ENCODE assay signal across 28 cellular contexts in genomic region chr10:60461688-60462087, GRCh38.
DNase-seq lines count a peak whose midpoint lies in the region; ATAC-seq, FAIRE-seq and TF ChIP-seq lines count a peak whose summit lies in the region.
"Had no signal": no experiment of that assay in that cellular context is flagged by ENCODE, and none has a peak within 500 bp of the region (broad histone marks: within the 10 kb centered on the region; RNA-seq: fewer than 3 reads in every experiment).

No MANE protein-coding gene starts in this region.

- peak; percentile 56 for DNase-seq in KBM-7
- DNase-seq in NOMO-1 treated with DMSO at 0.1 percent for 48 hours (lab: John Stamatoyannopoulos, UW; ENCODE audit: unreplicated experiment) = peak; percentile 50
- DNase-seq in GM12878 (ENCODE audit: low read depth, low spot score) = no peak
- peak; percentile 16 for DNase-seq in retina
- DNase-seq in activated CD4-positive, alpha-beta memory T cell treated with anti-CD3 and anti-CD28 coated beads for 36 hours = no peak
- DNase-seq in NCI-H446 treated with DMSO at 0.1 percent for 48 hours (lab: John Stamatoyannopoulos, UW) = no peak
- DNase-seq: activated CD4-positive, alpha-beta T cell treated with anti-CD3 and anti-CD28 coated beads for 36 hours; activated naive CD4-positive, alpha-beta T cell treated with Interleukin-2 at 50 U/mL for 16 hours; activated T-cell treated with anti-CD3 and anti-CD28 coated beads, Interleukin-2, amount 50 U/mL, for 72 hours; CD4-positive, alpha-beta memory T cell; DMS 273 treated with DMSO at 0.1 percent for 48 hours; effector memory CD8-positive, alpha-beta T cell; foreskin keratinocyte; left cardiac atrium; MM.1S; natural killer cell; NCI-H1694 treated with DMSO at 0.1 percent for 48 hours; NCI-H2171; NCI-H524; right lobe of liver; stimulated activated CD4-positive, alpha-beta T cell treated with anti-CD3 and anti-CD28 coated beads, Interleukin-4, amount 100 ng/mL, for 4 hours; stimulated activated naive CD8-positive, alpha-beta T cell treated with anti-CD3 and anti-CD28 coated beads, Interleukin-15, Interleukin-2, amounts not matched to agents 100 U/mL and 50 U/mL, for 24 hours; T-cell had no signal

- no peaks in the 10 kb centered on the region for H4K20me1 ChIP-seq in GM12878 (ENCODE audit: control insufficient read depth, insufficient read depth)

- no peak for TF ChIP-seq POLR2A in GM12878 (IDR thresholded peaks at IDR 0.05; ENCODE audit: low read depth, low read length)

- POLR2A ChIA-PET in GM12878 (lab: Charles Lee) = interaction anchor here (0.6 kb wide), 1 partner anchor 19 kb away, joined by 3 read pairs; no protein-coding TSS in a partner anchor
- POLR2A ChIA-PET in activated CD4-positive, alpha-beta memory T cell treated with anti-CD3 and anti-CD28 coated beads for 36 hours (lab: Charles Lee) = interaction anchor here (0.5 kb wide), 1 partner anchor 514 kb away, joined by 3 read pairs; no protein-coding TSS in a partner anchor

- H3K27me3 ChIP-seq in GM12878 (replicated peaks in 1 of 2; ENCODE audit: control insufficient read depth in 2 of 2, insufficient read depth in 2 of 2, low read length in 1 of 2) = no peaks in the 10 kb centered on the region
- H3K27me3 ChIP-seq: adrenal gland, foreskin keratinocyte, right lobe of liver had no signal

- no peak for FAIRE-seq in GM12878 (lab: Jason Lieb, UNC)

- in situ Hi-C loops in KBM-7 (cut with MboI; ENCODE audit: low pct_unique_long_range_greater_than_20kb, low sequenced_read_pairs) (no loop called here), GM12878 (cut with MboI) (no loop called here)

- H3K27me3 Mint-ChIP-seq in activated CD4-positive, alpha-beta memory T cell treated with anti-CD3 and anti-CD28 coated beads for 36 hours = no peaks in the 10 kb centered on the region
- H3K27me3 Mint-ChIP-seq: activated CD4-positive, alpha-beta T cell treated with anti-CD3 and anti-CD28 coated beads for 36 hours; CD4-positive, alpha-beta memory T cell; effector memory CD8-positive, alpha-beta T cell; T-cell had no signal

- no peak overlapping the region for H3K27ac ChIP-seq in GM12878 (ENCODE audit: control insufficient read depth, insufficient read depth)
- H3K27ac ChIP-seq: adrenal gland, foreskin keratinocyte, parathyroid adenoma, right lobe of liver, thoracic aorta had no signal

- 25% methylated on average over 7 of the region's 7 CpGs for WGBS in GM12878 (ENCODE audit: insufficient coverage, insufficient replicate concordance, low lambda C conversion rate, missing lambda C conversion rate)

- BruUV-seq in GM12878 (replicated peaks; lab: Mats Ljungman, UMichigan) = no TSS peak

- H3K4me1 ChIP-seq in GM12878 (ENCODE audit: control insufficient read depth, insufficient read depth, low read length) = no peaks in the 10 kb centered on the region
- H3K4me1 ChIP-seq: adrenal gland, foreskin keratinocyte, parathyroid adenoma, right lobe of liver had no signal

- no peak for TF ChIP-seq CTCF in GM12878 (IDR thresholded peaks at IDR 0.05 in 2 of 3, conservative IDR thresholded peaks at IDR 0.05 in 1 of 3; ENCODE audit: control insufficient read depth in 2 of 3, extremely low read depth in 1 of 3, insufficient read depth in 1 of 3, low read depth in 3 of 3, low read length in 3 of 3)

- CTCF ChIA-PET in GM12878 (lab: Yijun Ruan, JAX) = no interaction called here
- CTCF ChIA-PET in activated CD4-positive, alpha-beta memory T cell treated with anti-CD3 and anti-CD28 coated beads for 36 hours (lab: Charles Lee) = no interaction called here

- RAD21 ChIA-PET in GM12878 (lab: Charles Lee; ENCODE audit: unreplicated experiment) = interaction anchor here (1.0 kb wide), 1 partner anchor 18 kb away, joined by 3 read pairs; no protein-coding TSS in a partner anchor

- no peak overlapping the region for H3K9ac ChIP-seq in GM12878 (ENCODE audit: control insufficient read depth, insufficient read depth, low read length)
- H3K9ac ChIP-seq: parathyroid adenoma had no signal

- H3K36me3 Mint-ChIP-seq in activated CD4-positive, alpha-beta memory T cell treated with anti-CD3 and anti-CD28 coated beads for 36 hours = peaks cover 2% of the 10 kb centered on the region
- H3K36me3 Mint-ChIP-seq: natural killer cell had no signal

- H3K4me3 Mint-ChIP-seq in activated CD4-positive, alpha-beta memory T cell treated with anti-CD3 and anti-CD28 coated beads for 36 hours = no peak overlapping the region
- H3K4me3 Mint-ChIP-seq: activated CD4-positive, alpha-beta T cell treated with anti-CD3 and anti-CD28 coated beads for 36 hours; activated T-cell treated with anti-CD3 and anti-CD28 coated beads, Interleukin-2, amount 50 U/mL, for 72 hours; CD4-positive, alpha-beta memory T cell; effector memory CD8-positive, alpha-beta T cell; mesothelial cell of epicardium; natural killer cell; T-cell had no signal

- no peaks in the 10 kb centered on the region for H3K36me3 ChIP-seq in GM12878 (ENCODE audit: control insufficient read depth in 2 of 2, insufficient read depth in 2 of 2, low read length in 1 of 2)
- H3K36me3 ChIP-seq: adrenal gland, right lobe of liver, thoracic aorta had no signal

- no peak overlapping the region for H3K4me2 ChIP-seq in GM12878 (ENCODE audit: control insufficient read depth, insufficient read depth)

- TF ChIP-seq EP300 in GM12878 (IDR thresholded peaks at IDR 0.05; ENCODE audit: borderline replicate concordance in 1 of 2, control insufficient read depth in 1 of 2, low read depth in 2 of 2, low read length in 2 of 2) = no peak

- TF ChIP-seq RAD21 in GM12878 (IDR thresholded peaks at IDR 0.05; ENCODE audit: insufficient read depth, low read depth, low read length) = no peak

- no peaks in the 10 kb centered on the region for H3K9me3 ChIP-seq in GM12878 (replicated peaks; ENCODE audit: control insufficient read depth, insufficient read depth, low read length)
- H3K9me3 ChIP-seq: adrenal gland, right lobe of liver, thoracic aorta had no signal

- intact Hi-C loops in GM12878 (cut with micrococcal nuclease; ENCODE audit: unreplicated experiment) = loop anchor here (5.0 kb wide), 1 partner anchor 186 kb away; no protein-coding TSS in a partner anchor
- intact Hi-C loops in activated CD4-positive, alpha-beta memory T cell treated with anti-CD3 and anti-CD28 coated beads for 36 hours (cut with micrococcal nuclease) = no loop called here

- H3K4me1 Mint-ChIP-seq in activated CD4-positive, alpha-beta memory T cell treated with anti-CD3 and anti-CD28 coated beads for 36 hours (ENCODE audit: low read depth) = peaks cover 23% of the 10 kb centered on the region
- H3K4me1 Mint-ChIP-seq: natural killer cell had no signal

- no peaks in the 10 kb centered on the region for H3K79me2 ChIP-seq in GM12878 (ENCODE audit: control insufficient read depth, insufficient read depth, low read length)
- H3K79me2 ChIP-seq: parathyroid adenoma had no signal

- SMC1A ChIA-PET in GM12878 (lab: Charles Lee; ENCODE audit: uncharacterized antibody, unreplicated experiment) = interaction anchor here (0.7 kb wide), 2 partner anchors 142 to 252 kb away, joined by 3 to 4 read pairs; no protein-coding TSS in a partner anchor

- ATAC-seq in GM12878 (peak; percentile 34; the same call in 1 of the 3 replicates), HG02884 (IDR thresholded peaks at IDR 0.05; ENCODE audit: unreplicated experiment) (no peak)
- ATAC-seq: activated CD4-positive, alpha-beta T cell treated with anti-CD3 and anti-CD28 coated beads for 36 hours; activated T-cell treated with anti-CD3 and anti-CD28 coated beads, Interleukin-2, amount 50 U/mL, for 72 hours; effector memory CD8-positive, alpha-beta T cell; foreskin keratinocyte; left cardiac atrium; natural killer cell; stimulated activated naive CD8-positive, alpha-beta T cell treated with anti-CD3 and anti-CD28 coated beads, Interleukin-15, Interleukin-2, amounts not matched to agents 100 U/mL and 50 U/mL, for 24 hours; T-cell had no signal

- no peak overlapping the region for H3K4me3 ChIP-seq in GM12878
- H3K4me3 ChIP-seq: adrenal gland, right lobe of liver, thoracic aorta had no signal

- no peaks in the 10 kb centered on the region for H3K9me3 Mint-ChIP-seq in activated CD4-positive, alpha-beta memory T cell treated with anti-CD3 and anti-CD28 coated beads for 36 hours
- H3K9me3 Mint-ChIP-seq: activated T-cell treated with anti-CD3 and anti-CD28 coated beads, Interleukin-2, amount 50 U/mL, for 72 hours; effector memory CD8-positive, alpha-beta T cell; mesothelial cell of epicardium; T-cell had no signal

- H2AFZ ChIP-seq in GM12878 (ENCODE audit: control insufficient read depth, low read depth, low read length) = no peak overlapping the region
- H2AFZ ChIP-seq: parathyroid adenoma had no signal

- no peak overlapping the region for H3K27ac Mint-ChIP-seq in activated CD4-positive, alpha-beta memory T cell treated with anti-CD3 and anti-CD28 coated beads for 36 hours
- H3K27ac Mint-ChIP-seq: activated CD4-positive, alpha-beta T cell treated with anti-CD3 and anti-CD28 coated beads for 36 hours; activated T-cell treated with anti-CD3 and anti-CD28 coated beads, Interleukin-2, amount 50 U/mL, for 72 hours; CD4-positive, alpha-beta memory T cell; mesothelial cell of epicardium; natural killer cell; T-cell had no signal

TF ChIP-seq in GM12878, 131 proteins besides CTCF, POLR2A, EP300 and RAD21:
- no peak for TF ChIP-seq ZBED1 (IDR thresholded peaks at IDR 0.05; ENCODE audit: borderline replicate concordance)
- no peak for TF ChIP-seq SREBF1 (IDR thresholded peaks at IDR 0.05; ENCODE audit: low read length)
- no peak for TF ChIP-seq STAT1 (conservative IDR thresholded peaks at IDR 0.05)
- TF ChIP-seq SREBF2 (IDR thresholded peaks at IDR 0.05; ENCODE audit: low read length) = no peak
- no peak for TF ChIP-seq EED (IDR thresholded peaks at IDR 0.05; ENCODE audit: low read depth)
- TF ChIP-seq JUND (IDR thresholded peaks at IDR 0.05; ENCODE audit: low read depth, low read length) = no peak
TF ChIP-seq in GM12878: peak in this region for 0.

Comparison
In these comparisons a context has a peak if more than half of its experiments do, and no peak if none do; other contexts are left out.
1. DNase-seq: peak in KBM-7 (single experiment), NOMO-1 treated with DMSO at 0.1 percent for 48 hours (single experiment) and retina (single experiment); none in GM12878 (single experiment), activated CD4-positive, alpha-beta memory T cell treated with anti-CD3 and anti-CD28 coated beads for 36 hours (single experiment) and NCI-H446 treated with DMSO at 0.1 percent for 48 hours (single experiment).